1 cellular context compared by ENCODE assay signal in genomic region chrX:16786791-16787735, GRCh38.
TF ChIP-seq lines count a peak whose summit lies in the region.

No MANE protein-coding gene starts in this region.

TF ChIP-seq in GM12878, 131 proteins besides CTCF, POLR2A, EP300 and RAD21 (continued from another document):
- TF ChIP-seq E2F4 (IDR thresholded peaks at IDR 0.05; ENCODE audit: low read depth, low read length) (no peak), PRDM15 (CRISPR knock-in tag; IDR thresholded peaks at IDR 0.05) (no peak), ZNF207 (IDR thresholded peaks at IDR 0.05; ENCODE audit: borderline replicate concordance) (no peak), DPF2 (IDR thresholded peaks at IDR 0.05) (no peak), RCOR1 (conservative IDR thresholded peaks at IDR 0.05; ENCODE audit: low read depth, low read length) (no peak), POU2F2 (IDR thresholded peaks at IDR 0.05; ENCODE audit: borderline replicate concordance, low read depth, low read length) (no peak), STAT1 (conservative IDR thresholded peaks at IDR 0.05) (no peak), RAD51 (IDR thresholded peaks at IDR 0.05) (no peak), ASH2L (IDR thresholded peaks at IDR 0.05; ENCODE audit: borderline replicate concordance, low read depth) (no peak), GATAD2B (conservative IDR thresholded peaks at IDR 0.05; ENCODE audit: low read depth) (no peak), IRF3 (IDR thresholded peaks at IDR 0.05) (no peak), MLLT1 (IDR thresholded peaks at IDR 0.05) (no peak)
